7 cellular contexts compared by ENCODE assay signal in the genomic region with DNA sequence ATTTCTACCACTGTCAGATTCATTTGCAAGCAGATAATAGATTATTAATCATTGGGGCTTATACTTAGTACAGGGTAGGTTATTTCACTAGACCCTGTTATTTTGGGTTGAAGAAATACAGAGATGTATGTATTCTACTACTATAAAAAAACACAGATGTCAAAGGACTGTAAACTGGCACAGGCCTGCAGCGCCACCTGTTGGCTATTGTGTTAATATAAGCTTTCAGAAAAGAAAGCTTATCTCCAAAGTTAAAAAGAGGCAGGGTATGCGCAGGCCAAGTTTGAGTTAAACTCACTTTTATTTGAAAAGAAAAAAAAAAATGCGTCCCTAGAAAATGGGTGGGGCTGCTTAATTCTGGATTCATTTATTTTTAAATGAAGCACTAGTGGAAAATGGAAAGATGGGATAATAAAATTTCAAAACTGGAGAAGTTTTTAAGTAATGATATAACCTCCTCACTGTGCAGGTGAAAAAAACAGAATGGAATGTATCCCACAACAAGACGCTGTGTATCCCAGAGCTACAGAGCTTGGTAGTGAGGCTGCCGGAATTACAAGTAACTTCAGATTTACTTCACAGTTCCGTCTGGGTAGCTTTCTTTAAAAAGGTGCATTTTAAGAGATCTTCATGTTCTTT.
DNase-seq lines count a peak whose midpoint lies in the region; FAIRE-seq and TF ChIP-seq lines count a peak whose summit lies in the region.

No MANE protein-coding gene starts in this region.

- peak overlapping the region; percentile 34 for H2AFZ ChIP-seq in osteoblast (ENCODE audit: low read length)

- TF ChIP-seq POLR2A in thyroid gland (IDR thresholded peaks at IDR 0.05), result no peak

- peaks cover 41% of the 10 kb centered on the region for H3K4me1 ChIP-seq in osteoblast (ENCODE audit: insufficient read depth, low read length)
- H3K4me1 ChIP-seq in thyroid gland, result no peaks in the 10 kb centered on the region

- in situ Hi-C loops in GM13976 (cut with MboI; ENCODE audit: low sequenced_read_pairs, unreplicated experiment), result no loop called here

- H3K27me3 ChIP-seq in osteoblast (ENCODE audit: insufficient read depth, low read length), result no peaks in the 10 kb centered on the region
- H3K27me3 ChIP-seq in thyroid gland, result no peaks in the 10 kb centered on the region

- FAIRE-seq in frontal cortex (lab: Jason Lieb, UNC), result peak; percentile 85

- H3K36me3 ChIP-seq in osteoblast (ENCODE audit: insufficient read depth, low read length), result no peaks in the 10 kb centered on the region
- H3K36me3 ChIP-seq in thyroid gland, result no peaks in the 10 kb centered on the region

- peak; percentile 20 for DNase-seq in GM13976 (ENCODE audit: low spot score)
- DNase-seq in HK-2 (ENCODE audit: unreplicated experiment), result peak; percentile 26
- peak; percentile 37 to 44 for DNase-seq in SHP77 (lab: John Stamatoyannopoulos, UW)
- DNase-seq in activated T-helper 9 cell treated with anti-CD3 and anti-CD28 coated beads, Interleukin-2, amount 50 U/mL, for 16 hours (ENCODE audit: low read depth), result peak; percentile 39
- peak; percentile 4 to 16 for DNase-seq in frontal cortex (ENCODE audit: low spot score in 2 of 2)
- no peak for DNase-seq in osteoblast (ENCODE audit: insufficient read length, low spot score, missing footprints)
- peak; percentile 60 to 75 for DNase-seq in thyroid gland

- intact Hi-C loops in thyroid gland (cut with DNase I), result loop anchor here (10.0 kb wide), 1 partner anchor 164 kb away; no protein-coding TSS in a partner anchor

- no peaks in the 10 kb centered on the region for H4K20me1 ChIP-seq in osteoblast (ENCODE audit: insufficient read depth, low read length)

- TF ChIP-seq CTCF in GM13976 (IDR thresholded peaks at IDR 0.05; ENCODE audit: borderline replicate concordance, control extremely low read depth, extremely low read depth, insufficient read depth, missing control alignments) (peak; percentile 62), osteoblast (IDR thresholded peaks at IDR 0.05; ENCODE audit: extremely low read depth, low read depth, low read length) (peak; percentile 84), thyroid gland (IDR thresholded peaks at IDR 0.05) (peak; percentile 73 to 88 (median 82))

- WGBS in thyroid gland, 2 donors, result 40% methylated on average over 6 of the region's 6 CpGs

- H3K27ac ChIP-seq in osteoblast (ENCODE audit: low read depth, low read length), result peak overlapping the region; percentile 47
- no peak overlapping the region for H3K27ac ChIP-seq in thyroid gland

- H3K79me2 ChIP-seq in osteoblast (ENCODE audit: insufficient read depth, low read length), result no peaks in the 10 kb centered on the region

- H3K4me3 ChIP-seq in osteoblast (ENCODE audit: insufficient read depth, low read length), result no peak overlapping the region
- H3K4me3 ChIP-seq in thyroid gland (replicated peaks in 1 of 3), result no peak overlapping the region

- H3K4me2 ChIP-seq in osteoblast (ENCODE audit: insufficient read depth, low read length), result peak overlapping the region; percentile 62

- H3K9me3 ChIP-seq in osteoblast (ENCODE audit: low read depth, low read length), result no peaks in the 10 kb centered on the region
- no peaks in the 10 kb centered on the region for H3K9me3 ChIP-seq in thyroid gland
